ENCODE assay signal across 25 cellular contexts in the genomic region with DNA sequence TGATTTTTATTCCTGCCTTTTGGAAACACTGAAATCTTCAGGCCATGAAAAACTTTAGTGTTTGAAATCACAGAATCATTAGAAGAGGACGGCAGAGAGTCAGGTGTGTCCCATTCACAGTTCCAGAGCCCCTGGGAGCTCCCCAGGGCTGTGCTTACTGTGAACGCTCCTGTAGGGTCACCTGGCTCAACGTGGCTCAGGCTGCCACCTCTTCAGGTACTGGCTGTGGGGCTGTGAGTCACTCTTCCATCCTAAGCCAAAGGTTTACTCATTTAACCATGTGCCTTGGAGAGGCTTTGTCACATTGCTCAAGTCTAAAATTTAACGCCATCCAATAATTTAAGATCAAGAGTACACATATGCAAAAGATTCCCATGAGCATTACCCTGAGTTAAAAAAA. TPM values are rescaled to one million over a fixed set of nuclear protein-coding genes. Genes with fewer than 3 reads are reported as not detected.
DNase-seq lines count a peak whose midpoint lies in the region; ATAC-seq and TF ChIP-seq lines count a peak whose summit lies in the region.
"Had no signal": no experiment of that assay in that cellular context is flagged by ENCODE, and none has a peak within 500 bp of the region (broad histone marks: within the 10 kb centered on the region; RNA-seq: fewer than 3 reads in every experiment).

No MANE protein-coding gene starts in this region.

- no peaks in the 10 kb centered on the region for H3K9me3 ChIP-seq in PC-3 (ENCODE audit: low read length)
- H3K9me3 ChIP-seq in transverse colon = no peaks in the 10 kb centered on the region
- H3K9me3 ChIP-seq: BLaER1 treated with 17β-estradiol and CSF1 and Interleukin-3, amounts not matched to agents 10 nM and 100 nM; left ventricle myocardium inferior; sigmoid colon; SJSA1; thoracic aorta had no signal

- H3K27ac ChIP-seq in PC-3 (ENCODE audit: low read length) (peak overlapping the region; percentile 93), transverse colon (no peak overlapping the region)
- H3K27ac ChIP-seq: BLaER1 treated with 17β-estradiol and CSF1 and Interleukin-3, amounts not matched to agents 10 nM and 100 nM; left ventricle myocardium inferior; sigmoid colon; SJSA1; thoracic aorta had no signal

- H3K4me1 ChIP-seq in PC-3 (ENCODE audit: insufficient read depth, low read length) (peaks cover 44% of the 10 kb centered on the region), transverse colon (no peaks in the 10 kb centered on the region)
- H3K4me1 ChIP-seq: left ventricle myocardium inferior, sigmoid colon had no signal

- peak; percentile 14 for DNase-seq in Daoy (ENCODE audit: low read depth)
- DNase-seq in PC-3 = peak; percentile 85
- DNase-seq in renal cortical epithelial cell (ENCODE audit: low read depth) = peak; percentile 14
- no peak for DNase-seq in NCI-H526 (lab: John Stamatoyannopoulos, UW)
- DNase-seq in DMS114 treated with DMSO at 0.1 percent for 48 hours (lab: John Stamatoyannopoulos, UW; ENCODE audit: unreplicated experiment) = no peak
- DNase-seq in transverse colon = no peak
- DNase-seq: activated CD4-positive, alpha-beta T cell treated with anti-CD3 and anti-CD28 coated beads, Interleukin-2, amount 50 U/mL, for 1 hour; activated naive CD4-positive, alpha-beta T cell treated with Interleukin-2 at 50 U/mL for 16 hours; DMS79; Kasumi-1; left ventricle myocardium inferior; NCI-H146; NCI-H2107; NCI-H774; posterior cingulate gyrus; sigmoid colon; stimulated activated CD4-positive, alpha-beta T cell treated with anti-CD3 and anti-CD28 coated beads, Interleukin-12 subunit alpha, Interleukin-12 subunit beta, amount 100 ng/mL, for 4 hours; stimulated activated CD4-positive, alpha-beta T cell treated with anti-CD3 and anti-CD28 coated beads, Interleukin-2, amount 100 ng/mL, for 48 hours; stimulated activated naive CD8-positive, alpha-beta T cell treated with anti-CD3 and anti-CD28 coated beads, Interleukin-15, amount 100 ng/mL, for 72 hours; T-helper 1 cell had no signal

- 55 to 100% methylated on average over 1 to 4 of the region's 4 CpGs for WGBS in transverse colon (ENCODE audit: low coverage in 1 of 2), 2 donors

- no peaks in the 10 kb centered on the region for H3K27me3 ChIP-seq in PC-3 (ENCODE audit: low read length)
- peaks cover 5% of the 10 kb centered on the region for H3K27me3 ChIP-seq in transverse colon
- H3K27me3 ChIP-seq: BLaER1 treated with 17β-estradiol and CSF1 and Interleukin-3, amounts not matched to agents 10 nM and 100 nM; sigmoid colon; SJSA1 had no signal

- in situ Hi-C loops in transverse colon (cut with MboI; ENCODE audit: low pct_ligation_motif_present in 1 of 4, low pct_unique_long_range_greater_than_20kb in 1 of 4, low sequenced_read_pairs in 3 of 4) = no loop called here

- TF ChIP-seq POLR2A in transverse colon (IDR thresholded peaks at IDR 0.05) = no peak

- TF ChIP-seq EP300 in transverse colon (IDR thresholded peaks at IDR 0.05; ENCODE audit: low read depth) = no peak

- peak overlapping the region; percentile 44; the same call in 1 of the 2 replicates for H3K9ac ChIP-seq in PC-3 (ENCODE audit: low read length)
- H3K9ac ChIP-seq: BLaER1 treated with 17β-estradiol and CSF1 and Interleukin-3, amounts not matched to agents 10 nM and 100 nM had no signal

- H4K20me1 ChIP-seq in PC-3 (ENCODE audit: low read length) = no peaks in the 10 kb centered on the region
- H4K20me1 ChIP-seq: BLaER1 treated with 17β-estradiol and CSF1 and Interleukin-3, amounts not matched to agents 10 nM and 100 nM had no signal

- no peak overlapping the region for H3K4me3 ChIP-seq in PC-3 (ENCODE audit: low read length)
- H3K4me3 ChIP-seq in transverse colon = no peak overlapping the region
- H3K4me3 ChIP-seq: BLaER1 treated with 17β-estradiol and CSF1 and Interleukin-3, amounts not matched to agents 10 nM and 100 nM; left ventricle myocardium inferior; sigmoid colon; SJSA1; thoracic aorta had no signal

- peak overlapping the region; percentile 51 for H3K4me2 ChIP-seq in PC-3 (ENCODE audit: low read length)
- H3K4me2 ChIP-seq: BLaER1 treated with 17β-estradiol and CSF1 and Interleukin-3, amounts not matched to agents 10 nM and 100 nM had no signal

- TF ChIP-seq CTCF in PC-3 (conservative IDR thresholded peaks at IDR 0.05; ENCODE audit: low read depth, low read length) (no peak), transverse colon (IDR thresholded peaks at IDR 0.05) (no peak)

- ATAC-seq in PC-3 = peak; percentile 61
- peak; percentile 96 for ATAC-seq in esophagus mucosa
- ATAC-seq: stimulated activated naive CD8-positive, alpha-beta T cell treated with anti-CD3 and anti-CD28 coated beads, Interleukin-15, amount 100 ng/mL, for 72 hours; WTC11 had no signal

- CTCF ChIA-PET in PC-3 (lab: Charles Lee) = no interaction called here

- BruUV-seq in PC-3 (replicated peaks; lab: Mats Ljungman, UMichigan) = no TSS peak

- H3K79me2 ChIP-seq in PC-3 (ENCODE audit: low read length) = no peaks in the 10 kb centered on the region

- no peaks in the 10 kb centered on the region for H3K9me2 ChIP-seq in PC-3 (replicated peaks; ENCODE audit: low read length)

- H3F3A ChIP-seq in PC-3 (ENCODE audit: low read length, unreplicated experiment) = no peaks in the 10 kb centered on the region

- POLR2A ChIA-PET in PC-3 (lab: Charles Lee; ENCODE audit: unreplicated experiment) = no interaction called here

- H3K36me3 ChIP-seq in PC-3 (ENCODE audit: low read depth, low read length) = no peaks in the 10 kb centered on the region
- no peaks in the 10 kb centered on the region for H3K36me3 ChIP-seq in transverse colon
- H3K36me3 ChIP-seq: BLaER1 treated with 17β-estradiol and CSF1 and Interleukin-3, amounts not matched to agents 10 nM and 100 nM; left ventricle myocardium inferior; sigmoid colon; SJSA1; thoracic aorta had no signal

- peak overlapping the region; percentile 36; the same call in 1 of the 2 replicates for H2AFZ ChIP-seq in PC-3 (ENCODE audit: low read length)

- intact Hi-C loops in PC-3 (cut with micrococcal nuclease) = loop anchor here (5.0 kb wide), 1 partner anchor 90 kb away; no protein-coding TSS in a partner anchor
- intact Hi-C loops in transverse colon (cut with DNase I; ENCODE audit: low total_unique reads) = no loop called here

RNA-seq across cellular contexts. Expression of gene FSTL4, which starts 50.2 kb away (rescaled TPM):
- 0.09 and 0.11 TPM in 2 replicates for total RNA-seq in Daoy (2014; rRNA removed; shearing (Covaris generic))
- total RNA-seq in PC-3 (2014; rRNA removed) = 4.2 and 4.5 TPM in 2 replicates
- 2.8 TPM for total RNA-seq in esophagus mucosa
- not detected in 2 replicates for total RNA-seq in renal cortical epithelial cell
- under 1 TPM in 1 of 4 donors, not detected in 3; 0.27 TPM for total RNA-seq in transverse colon
- total RNA-seq: left ventricle myocardium inferior, thoracic aorta had no signal

Comparison
In these comparisons a context has a peak if more than half of its experiments do, and no peak if none do; other contexts are left out.
1. DNase-seq: peak in Daoy (single experiment), PC-3 (single experiment) and renal cortical epithelial cell (single experiment); none in NCI-H526 (0 of 2), DMS114 treated with DMSO at 0.1 percent for 48 hours (single experiment) and transverse colon (single experiment).